ENCODE assay signal across 26 cellular contexts in the genomic region with DNA sequence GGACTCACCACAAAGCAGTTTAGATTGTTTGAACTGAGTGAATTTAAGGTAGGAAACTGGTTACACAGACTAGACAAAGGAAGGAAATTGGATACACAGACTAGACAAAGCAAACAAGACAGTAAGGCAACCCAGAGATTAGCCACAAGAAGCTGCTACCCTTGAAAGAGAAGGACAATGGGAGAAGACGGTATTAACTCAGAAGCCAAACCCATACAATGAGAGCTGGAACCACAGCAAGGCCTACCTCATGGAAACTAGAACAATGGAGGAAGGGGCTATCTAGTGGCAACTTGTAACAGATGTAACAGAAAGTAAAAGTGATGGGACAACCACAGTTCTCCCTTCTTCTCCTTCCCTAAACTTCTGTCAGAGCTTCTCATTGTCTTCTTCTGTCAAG.
DNase-seq lines count a peak whose midpoint lies in the region; ATAC-seq, FAIRE-seq and TF ChIP-seq lines count a peak whose summit lies in the region.
"Had no signal": no experiment of that assay in that cellular context is flagged by ENCODE, and none has a peak within 500 bp of the region (broad histone marks: within the 10 kb centered on the region; RNA-seq: fewer than 3 reads in every experiment).

No MANE protein-coding gene starts in this region.

- no peak for ATAC-seq in GM21360 (IDR thresholded peaks at IDR 0.05; ENCODE audit: unreplicated experiment)
- ATAC-seq: T-cell had no signal

- H3K4me3 ChIP-seq in Loucy (ENCODE audit: low read length, poor library complexity, severe bottlenecking) (no peak overlapping the region), OCI-LY3 (ENCODE audit: low read length) (no peak overlapping the region)
- H3K4me3 ChIP-seq: BLaER1, GM23248, HAP-1, Peyer's patch, SJCRH30 had no signal

- H2AFZ ChIP-seq in Loucy (ENCODE audit: low read length) (peak overlapping the region; percentile 38), OCI-LY3 (ENCODE audit: low read depth, low read length) (0 out of 2 replicates have a peak overlapping the region, but pooled peaks have one; percentile 32)
- H2AFZ ChIP-seq: GM23248 had no signal

- no peaks in the 10 kb centered on the region for H3K27me3 ChIP-seq in Loucy (ENCODE audit: insufficient read depth, low read length, poor library complexity, severe bottlenecking)
- no peaks in the 10 kb centered on the region for H3K27me3 ChIP-seq in OCI-LY3 (ENCODE audit: low read depth, low read length)
- H3K27me3 ChIP-seq: BLaER1, Peyer's patch, SJCRH30 had no signal

- H3K27ac ChIP-seq in OCI-LY3 (ENCODE audit: low read length) = no peak overlapping the region
- H3K27ac ChIP-seq: 22Rv1, BLaER1, GM23248, HL-60, Peyer's patch, SJCRH30 had no signal

- no peaks in the 10 kb centered on the region for H3K79me2 ChIP-seq in Loucy (ENCODE audit: insufficient read depth, low read length)
- H3K79me2 ChIP-seq in OCI-LY3 (ENCODE audit: low read length) = no peaks in the 10 kb centered on the region

- H3K4me2 ChIP-seq in Loucy (ENCODE audit: low read depth, low read length, poor library complexity, severe bottlenecking) (no peak overlapping the region), OCI-LY3 (ENCODE audit: low read length) (no peak overlapping the region)
- H3K4me2 ChIP-seq: BLaER1 had no signal

- H3K4me1 Mint-ChIP-seq in immature natural killer cell = peaks cover 13 to 21% of the 10 kb centered on the region in 2 donors
- H3K4me1 Mint-ChIP-seq in mesothelial cell of epicardium = peaks cover 22% of the 10 kb centered on the region
- H3K4me1 Mint-ChIP-seq: T-cell had no signal

- H3K27ac Mint-ChIP-seq in immature natural killer cell (no peak overlapping the region), mesothelial cell of epicardium (no peak overlapping the region)
- H3K27ac Mint-ChIP-seq: CD4-positive, alpha-beta T cell; T-cell had no signal

- H3K36me3 Mint-ChIP-seq in immature natural killer cell (peaks cover 3 to 5% (median 3%) of the 10 kb centered on the region in 3 donors), mesothelial cell of epicardium (no peaks in the 10 kb centered on the region)
- H3K36me3 Mint-ChIP-seq: T-cell had no signal

- H3K9me3 ChIP-seq in Loucy (ENCODE audit: insufficient read depth, low read depth, low read length) (no peaks in the 10 kb centered on the region), OCI-LY3 (ENCODE audit: insufficient read depth, low read length) (no peaks in the 10 kb centered on the region)
- H3K9me3 ChIP-seq: BLaER1, HAP-1, Peyer's patch, SJCRH30 had no signal

- H3K27me3 Mint-ChIP-seq in immature natural killer cell (ENCODE audit: low read depth in 3 of 3) (peaks cover 2 to 10% (median 4%) of the 10 kb centered on the region in 3 donors), mesothelial cell of epicardium (ENCODE audit: low read depth) (no peaks in the 10 kb centered on the region)
- H3K27me3 Mint-ChIP-seq: CD4-positive, alpha-beta T cell; T-cell had no signal

- FAIRE-seq in frontal cortex (lab: Jason Lieb, UNC) = no peak
- FAIRE-seq: GM12892 had no signal

- H3K4me3 Mint-ChIP-seq in immature natural killer cell (peak overlapping the region in 4 of 5 donors; percentile 12 to 57 (median 39)), mesothelial cell of epicardium (no peak overlapping the region)
- H3K4me3 Mint-ChIP-seq: CD4-positive, alpha-beta T cell; T-cell had no signal

- H3K36me3 ChIP-seq in Loucy (ENCODE audit: insufficient read depth, low read length) (no peaks in the 10 kb centered on the region), OCI-LY3 (replicated peaks; ENCODE audit: low read depth, low read length) (no peaks in the 10 kb centered on the region)
- H3K36me3 ChIP-seq: BLaER1, HAP-1, Peyer's patch, SJCRH30 had no signal

- H3K4me1 ChIP-seq in Loucy (ENCODE audit: insufficient read depth, low read length, poor library complexity, severe bottlenecking) (no peaks in the 10 kb centered on the region), OCI-LY3 (ENCODE audit: low read length) (no peaks in the 10 kb centered on the region)
- H3K4me1 ChIP-seq: BLaER1, HAP-1, Peyer's patch had no signal

- H4K20me1 ChIP-seq in Loucy (ENCODE audit: insufficient read depth, low read length, poor library complexity, severe bottlenecking) (no peaks in the 10 kb centered on the region), OCI-LY3 (ENCODE audit: insufficient read depth, low read length) (no peaks in the 10 kb centered on the region)
- H4K20me1 ChIP-seq: BLaER1 had no signal

- no peaks in the 10 kb centered on the region for H3K9me2 ChIP-seq in Loucy (replicated peaks; ENCODE audit: low read depth, low read length)

- DNase-seq in NCI-H146 treated with DMSO at 0.1 percent for 48 hours (lab: John Stamatoyannopoulos, UW; ENCODE audit: unreplicated experiment) (peak; percentile 6), NCI-H146 (lab: John Stamatoyannopoulos, UW) (no peak), immature natural killer cell (no peak), mesothelial cell of epicardium (ENCODE audit: low spot score in 2 of 2, unreplicated experiment in 2 of 2) (no peak), frontal cortex (ENCODE audit: low spot score in 2 of 2) (no peak)
- DNase-seq: ACHN; CD4-positive, alpha-beta T cell; COR-L47; DND-41; GM23248; KG1; NCI-H1105; NCI-H1694; NCI-H2081 treated with DMSO at 0.1 percent for 48 hours; NCI-H526 treated with DMSO at 0.1 percent for 48 hours; Peyer's patch; SJCRH30; T-cell had no signal

- 0 out of 2 replicates have a peak, but pooled peaks cover 2% of the 10 kb centered on the region for H3F3A ChIP-seq in Loucy (ENCODE audit: low read depth)

- TF ChIP-seq CTCF in Loucy (conservative IDR thresholded peaks at IDR 0.05; ENCODE audit: low read length) (no peak), OCI-LY3 (IDR thresholded peaks at IDR 0.05; ENCODE audit: low read depth, low read length) (no peak), mesothelial cell of epicardium (IDR thresholded peaks at IDR 0.05; ENCODE audit: unreplicated experiment) (no peak)

- no peaks in the 10 kb centered on the region for H3K9me3 Mint-ChIP-seq in immature natural killer cell
- no peaks in the 10 kb centered on the region for H3K9me3 Mint-ChIP-seq in mesothelial cell of epicardium

- H3K9ac ChIP-seq in Loucy (ENCODE audit: low read depth, low read length, poor library complexity, severe bottlenecking) (no peak overlapping the region), OCI-LY3 (ENCODE audit: low read length) (no peak overlapping the region)
- H3K9ac ChIP-seq: BLaER1, GM23248 had no signal
